In the genomic region with DNA sequence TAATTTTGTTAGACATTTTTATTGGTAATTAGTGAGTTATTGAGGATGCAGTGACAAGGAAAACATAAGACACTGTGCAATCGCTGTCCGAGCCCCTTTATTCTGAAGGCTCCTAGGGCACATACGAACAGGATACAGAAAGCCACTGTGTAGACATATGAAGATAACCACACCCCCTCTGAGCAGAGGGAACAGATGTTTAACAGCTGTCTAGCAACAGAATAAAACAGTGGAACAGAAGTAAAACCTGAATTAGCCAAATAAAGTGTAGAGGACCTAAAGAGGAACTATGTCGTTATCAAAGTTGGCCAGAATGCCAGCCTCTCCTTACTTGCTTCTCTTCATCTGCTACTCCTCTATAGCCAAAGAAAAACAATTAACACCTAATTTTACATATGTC, we compare ENCODE assay signal across 8 cellular contexts. TPM values are rescaled to one million over a fixed set of nuclear protein-coding genes. Genes with fewer than 3 reads are reported as not detected.
A peak's percentile ranks its signal among the peaks of the same experiment; 100 is the strongest.
DNase-seq lines count a peak whose midpoint lies in the region; ATAC-seq, FAIRE-seq and TF ChIP-seq lines count a peak whose summit lies in the region.

No MANE protein-coding gene starts in this region.

- ATAC-seq in GM21423 (IDR thresholded peaks at IDR 0.05; ENCODE audit: unreplicated experiment): peak; percentile 82

- no peak for FAIRE-seq in frontal cortex (lab: Jason Lieb, UNC)
- FAIRE-seq in HTR-8/SVneo (lab: Jason Lieb, UNC): no peak

- no peak overlapping the region for H3K4me3 ChIP-seq in BLaER1 treated with 17β-estradiol and CSF1 and Interleukin-3, amounts not matched to agents 10 nM and 100 nM
- H3K4me3 ChIP-seq in fibroblast of pulmonary artery (replicated peaks; ENCODE audit: low read depth, low read length) (peak overlapping the region; percentile 33), spleen (peak overlapping the region in 2 of 8 donors; percentile 2 to 27)

- H3K9me3 ChIP-seq in BLaER1 treated with 17β-estradiol and CSF1 and Interleukin-3, amounts not matched to agents 10 nM and 100 nM (replicated peaks in 1 of 11): peaks cover 0 to 7% (median 5%) of the 10 kb centered on the region in 11 experiments; a peak in 11 of 22 replicates
- H3K9me3 ChIP-seq in spleen: no peaks in the 10 kb centered on the region

- H3K4me1 ChIP-seq in BLaER1 treated with 17β-estradiol and CSF1 and Interleukin-3, amounts not matched to agents 10 nM and 100 nM: peaks cover 24 to 83% (median 60%) of the 10 kb centered on the region in 10 experiments
- H3K4me1 ChIP-seq in spleen: peaks cover 7 to 82% (median 43%) of the 10 kb centered on the region in 6 donors

- peak overlapping the region in 8 of 11 experiments; percentile 4 to 53 (median 26); a peak in 13 of 22 replicates for H3K27ac ChIP-seq in BLaER1 treated with 17β-estradiol and CSF1 and Interleukin-3, amounts not matched to agents 10 nM and 100 nM
- peak overlapping the region in 6 of 8 donors; percentile 34 to 70 (median 60) for H3K27ac ChIP-seq in spleen

- peaks cover 0 to 55% (median 31%) of the 10 kb centered on the region in 11 experiments; a peak in 11 of 22 replicates for H4K20me1 ChIP-seq in BLaER1 treated with 17β-estradiol and CSF1 and Interleukin-3, amounts not matched to agents 10 nM and 100 nM

- intact Hi-C loops in spleen (cut with DNase I; ENCODE audit: low total_unique reads): loop anchor here (10.0 kb wide), 1 partner anchor 54 kb away; no protein-coding TSS in a partner anchor

- TF ChIP-seq CTCF in fibroblast of pulmonary artery (IDR thresholded peaks at IDR 0.05; ENCODE audit: low read length, missing control alignments) (no peak), spleen (IDR thresholded peaks at IDR 0.05 in 8 of 11, conservative IDR thresholded peaks at IDR 0.05 in 3 of 11) (no peak)

- no peaks in the 10 kb centered on the region for H3K36me3 ChIP-seq in BLaER1 treated with 17β-estradiol and CSF1 and Interleukin-3, amounts not matched to agents 10 nM and 100 nM
- no peaks in the 10 kb centered on the region for H3K36me3 ChIP-seq in spleen

- H3K27me3 ChIP-seq in BLaER1 treated with 17β-estradiol and CSF1 and Interleukin-3, amounts not matched to agents 10 nM and 100 nM: no peaks in the 10 kb centered on the region
- H3K27me3 ChIP-seq in spleen (replicated peaks in 1 of 7): no peaks in the 10 kb centered on the region

- WGBS in spleen, 5 donors: 3 to 20% (median 8%) methylated on average over 4 of the region's 4 CpGs

- H3K4me2 ChIP-seq in BLaER1 treated with 17β-estradiol and CSF1 and Interleukin-3, amounts not matched to agents 10 nM and 100 nM: peak overlapping the region; percentile 56 to 82 (median 67)

- DNase-seq in MV-4-11 (lab: John Stamatoyannopoulos, UW): peak; percentile 89
- DNase-seq in fibroblast of pulmonary artery (ENCODE audit: low read depth): peak; percentile 81
- no peak for DNase-seq in spleen
- no peak for DNase-seq in LoVo (ENCODE audit: low spot score)
- no peak for DNase-seq in frontal cortex (ENCODE audit: low spot score in 2 of 2)
- no peak for DNase-seq in HTR-8/SVneo (ENCODE audit: insufficient read length, low spot score)

- no peak for TF ChIP-seq POLR2A in spleen (IDR thresholded peaks at IDR 0.05)

- H3K9ac ChIP-seq in BLaER1 treated with 17β-estradiol and CSF1 and Interleukin-3, amounts not matched to agents 10 nM and 100 nM: peak overlapping the region in 4 of 11 experiments; percentile 4 to 38 (median 26); a peak in 6 of 22 replicates

RNA-seq across cellular contexts. Expression of a gene that starts 43.6 kb away (rescaled TPM):
- total RNA-seq in spleen (10 to 100 TPM in 6 of 7 donors, 1 to 10 TPM in 1; 9.6 to 28.1 (median 21.0) TPM), frontal cortex (26.9 TPM)
- 1 to 10 TPM; 2.5 to 4.8 (median 3.5) TPM for polyA plus RNA-seq in spleen

Comparison
In these comparisons a context has a peak if more than half of its experiments do, and no peak if none do; other contexts are left out.
1. DNase-seq: peak in MV-4-11 (single experiment) and fibroblast of pulmonary artery (single experiment); none in spleen (single experiment), LoVo (single experiment), frontal cortex (0 of 2) and HTR-8/SVneo (single experiment).